In the genomic region with DNA sequence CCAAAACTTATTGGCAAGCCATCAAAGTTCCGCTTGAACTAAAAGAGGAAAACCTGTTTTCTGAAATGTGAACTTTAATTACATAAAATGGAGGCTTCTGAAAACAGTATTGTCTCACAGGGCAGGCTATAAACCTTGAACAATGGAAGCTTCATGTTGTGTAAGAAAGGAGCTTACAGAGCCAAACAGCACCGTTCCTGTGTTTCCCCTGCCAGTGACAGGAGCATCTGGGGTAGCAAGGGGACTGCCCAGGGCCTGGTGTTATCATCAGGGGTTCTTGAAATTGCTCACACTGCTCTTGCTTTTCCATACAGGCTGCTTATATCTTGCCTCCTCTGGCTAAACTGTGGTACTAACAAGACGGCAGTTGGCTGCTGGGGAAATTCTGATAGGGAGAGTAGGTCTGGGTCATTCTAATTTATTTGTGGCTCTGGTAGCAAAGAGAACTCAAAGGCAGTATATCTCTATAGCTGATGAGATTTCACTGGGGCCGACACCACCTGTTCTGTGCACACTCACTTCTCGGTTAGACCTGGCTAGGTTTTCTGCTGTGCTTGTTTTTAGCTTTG, we compare ENCODE assay signal across 9 cellular contexts. TPM values are rescaled to one million over a fixed set of nuclear protein-coding genes. Genes with fewer than 3 reads are reported as not detected.
DNase-seq lines count a peak whose midpoint lies in the region; ATAC-seq, FAIRE-seq and TF ChIP-seq lines count a peak whose summit lies in the region.
"Had no signal": no experiment of that assay in that cellular context is flagged by ENCODE, and none has a peak within 500 bp of the region (broad histone marks: within the 10 kb centered on the region; RNA-seq: fewer than 3 reads in every experiment).

No MANE protein-coding gene starts in this region.

- TF ChIP-seq CTCF in hepatocyte (IDR thresholded peaks at IDR 0.05; ENCODE audit: poor library complexity) (no peak), kidney (IDR thresholded peaks at IDR 0.05; ENCODE audit: borderline replicate concordance, extremely low read depth, insufficient read depth) (no peak)

- H3K27me3 ChIP-seq in hepatocyte, result no peaks in the 10 kb centered on the region

- no peak overlapping the region for H3K9ac ChIP-seq in kidney (ENCODE audit: low read length in 2 of 2)

- no peak overlapping the region for H3K4me2 ChIP-seq in hepatocyte

- ATAC-seq in GM18499 (IDR thresholded peaks at IDR 0.05; ENCODE audit: insufficient read depth, unreplicated experiment), result peak; percentile 61
- peak; percentile 67 for ATAC-seq in GM21447 (IDR thresholded peaks at IDR 0.05; ENCODE audit: unreplicated experiment)
- peak; percentile 82 for ATAC-seq in HG03432 (IDR thresholded peaks at IDR 0.05; ENCODE audit: unreplicated experiment)

- DNase-seq in iris pigment epithelial cell (ENCODE audit: low read depth) (peak; percentile 51), hepatocyte (ENCODE audit: low spot score) (no peak), NK-92 (lab: John Stamatoyannopoulos, UW; ENCODE audit: unreplicated experiment) (no peak), GDM1 (lab: John Stamatoyannopoulos, UW) (no peak), kidney (no peak)

- H4K20me1 ChIP-seq in hepatocyte (ENCODE audit: insufficient read depth, poor library complexity, severe bottlenecking), result peaks cover 48% of the 10 kb centered on the region

- intact Hi-C loops in kidney (cut with DNase I), result no loop called here

- H3K9me2 ChIP-seq in hepatocyte (replicated peaks; ENCODE audit: insufficient read depth), result no peaks in the 10 kb centered on the region

- H3K36me3 ChIP-seq in hepatocyte (replicated peaks; ENCODE audit: insufficient read depth, low read depth), result no peaks in the 10 kb centered on the region
- H3K36me3 ChIP-seq in kidney (ENCODE audit: control insufficient read depth in 1 of 2, insufficient read depth in 2 of 2, low read length in 2 of 2), result no peaks in the 10 kb centered on the region

- H3K9me3 ChIP-seq in hepatocyte (ENCODE audit: low read depth) (no peaks in the 10 kb centered on the region), kidney (ENCODE audit: control insufficient read depth in 1 of 2, low read length in 2 of 2) (no peaks in the 10 kb centered on the region)

- peaks cover 100% of the 10 kb centered on the region for H3K79me2 ChIP-seq in hepatocyte

- no peak overlapping the region for H3K27ac ChIP-seq in hepatocyte
- H3K27ac ChIP-seq in kidney (ENCODE audit: low read depth in 2 of 2, low read length in 2 of 2), result no peak overlapping the region

- peaks cover 15% of the 10 kb centered on the region for H3K4me1 ChIP-seq in hepatocyte (ENCODE audit: insufficient read depth)
- H3K4me1 ChIP-seq in kidney (ENCODE audit: control insufficient read depth in 1 of 2, insufficient read depth in 1 of 2, low read depth in 1 of 2, low read length in 2 of 2), result no peaks in the 10 kb centered on the region

- no peak overlapping the region for H2AFZ ChIP-seq in hepatocyte

- 87% methylated on average over 5 of the region's 5 CpGs for WGBS in hepatocyte (ENCODE audit: low lambda C conversion rate, missing lambda C conversion rate)

- FAIRE-seq in kidney (lab: Jason Lieb, UNC), result no peak
- FAIRE-seq: islet of Langerhans had no signal

- H3K4me3 ChIP-seq in hepatocyte, result no peak overlapping the region
- H3K4me3 ChIP-seq in kidney (ENCODE audit: low read length in 2 of 2), result no peak overlapping the region

RNA-seq across cellular contexts. Expression of a gene that starts 40.4 kb away (rescaled TPM):
- total RNA-seq in hepatocyte (134 and 137 TPM in 2 replicates), kidney (12.5 TPM)
- polyA plus RNA-seq in hepatocyte (175 and 183 TPM in 2 replicates), kidney (ENCODE audit: insufficient read depth, low read depth, low replicate concordance) (5.1 TPM)
